In genomic region chr6:159789377-159790148, GRCh38 we compare ENCODE assay signal across 8 cellular contexts. TPM values are rescaled to one million over a fixed set of nuclear protein-coding genes. Genes with fewer than 3 reads are reported as not detected.
A peak's percentile ranks its signal among the peaks of the same experiment; 100 is the strongest.
DNase-seq lines count a peak whose midpoint lies in the region; TF ChIP-seq lines count a peak whose summit lies in the region.

Gene TCP1, minus strand, starts transcription at chr6:159789602. Its CDS starts 134 bp downstream, at chr6:159789468.

- H4K20me1 ChIP-seq in MM.1S (ENCODE audit: insufficient read depth, low read length), result no peaks in the 10 kb centered on the region

- H3K9me2 ChIP-seq in MM.1S (replicated peaks; ENCODE audit: insufficient read depth, low read length), result no peaks in the 10 kb centered on the region

- no peaks in the 10 kb centered on the region for H3K9me3 Mint-ChIP-seq in nephron
- no peaks in the 10 kb centered on the region for H3K9me3 Mint-ChIP-seq in stimulated activated naive CD8-positive, alpha-beta T cell treated with anti-CD3 and anti-CD28 coated beads, Interleukin-15, Interleukin-2, amounts not matched to agents 100 ng/mL and 50 ng/mL, for 24 hours

- peaks cover 56% of the 10 kb centered on the region for H3K36me3 Mint-ChIP-seq in nephron (ENCODE audit: low read depth)
- peaks cover 80% of the 10 kb centered on the region for H3K36me3 Mint-ChIP-seq in stimulated activated naive CD8-positive, alpha-beta T cell treated with anti-CD3 and anti-CD28 coated beads, Interleukin-15, Interleukin-2, amounts not matched to agents 100 ng/mL and 50 ng/mL, for 24 hours (ENCODE audit: low read depth)

- H3K9ac ChIP-seq in ES-I3 (ENCODE audit: low read depth, low read length) (peak within 1 kb of the TSS; percentile 91), MM.1S (ENCODE audit: low read length) (peak within 1 kb of the TSS; percentile 78)

- H3K27me3 ChIP-seq in HAP-1 (ENCODE audit: low read depth) (no peaks in the 10 kb centered on the region), MM.1S (replicated peaks; ENCODE audit: insufficient read depth, low read length) (no peaks in the 10 kb centered on the region)

- TF ChIP-seq CTCF in MM.1S (IDR thresholded peaks at IDR 0.05; ENCODE audit: low read length) (no peak), fibroblast of the aortic adventitia (IDR thresholded peaks at IDR 0.05; ENCODE audit: insufficient read depth, low read length) (no peak), nephron (IDR thresholded peaks at IDR 0.05; ENCODE audit: unreplicated experiment in 3 of 3) (no peak)

- peak within 1 kb of the TSS; percentile 96 to 98 (median 97) for H3K4me3 Mint-ChIP-seq in nephron
- peak within 1 kb of the TSS; percentile 96 for H3K4me3 Mint-ChIP-seq in stimulated activated naive CD8-positive, alpha-beta T cell treated with anti-CD3 and anti-CD28 coated beads, Interleukin-15, Interleukin-2, amounts not matched to agents 100 ng/mL and 50 ng/mL, for 24 hours

- peaks cover 87% of the 10 kb centered on the region for H3K79me2 ChIP-seq in MM.1S (ENCODE audit: low read length)

- peak within 1 kb of the TSS; percentile 97 to 99 (median 99) for H3K27ac Mint-ChIP-seq in nephron
- peak within 1 kb of the TSS; percentile 99 for H3K27ac Mint-ChIP-seq in stimulated activated naive CD8-positive, alpha-beta T cell treated with anti-CD3 and anti-CD28 coated beads, Interleukin-15, Interleukin-2, amounts not matched to agents 100 ng/mL and 50 ng/mL, for 24 hours

- no peaks in the 10 kb centered on the region for H3K9me3 ChIP-seq in ES-I3 (ENCODE audit: control insufficient read depth, insufficient read depth, low read length)
- no peaks in the 10 kb centered on the region for H3K9me3 ChIP-seq in HAP-1
- H3K9me3 ChIP-seq in MM.1S (replicated peaks; ENCODE audit: insufficient read depth, low read length), result no peaks in the 10 kb centered on the region

- DNase-seq in HAP-1 (ENCODE audit: low spot score in 2 of 2) (peak; percentile 99 to 100), MM.1S (peak; percentile 97), SIG-M5 (lab: John Stamatoyannopoulos, UW) (peak; percentile 95), activated gamma-delta T cell (lab: John Stamatoyannopoulos, UW) (peak; percentile 81), fibroblast of the aortic adventitia (ENCODE audit: low read depth) (peak; percentile 100)

- H3K4me1 ChIP-seq in ES-I3 (ENCODE audit: insufficient read depth, low read length) (peaks cover 5% of the 10 kb centered on the region; the same call in 1 of the 2 replicates), HAP-1 (peaks cover 37% of the 10 kb centered on the region), MM.1S (ENCODE audit: low read length) (0 out of 2 replicates have a peak, but pooled peaks cover 4% of the 10 kb centered on the region)

- H3K4me1 Mint-ChIP-seq in nephron, result peaks cover 46% of the 10 kb centered on the region
- peaks cover 75% of the 10 kb centered on the region for H3K4me1 Mint-ChIP-seq in stimulated activated naive CD8-positive, alpha-beta T cell treated with anti-CD3 and anti-CD28 coated beads, Interleukin-15, Interleukin-2, amounts not matched to agents 100 ng/mL and 50 ng/mL, for 24 hours (ENCODE audit: low read depth)

- H3K4me3 ChIP-seq in HAP-1 (peak within 1 kb of the TSS; percentile 89), MM.1S (ENCODE audit: low read length) (peak within 1 kb of the TSS; percentile 77), fibroblast of the aortic adventitia (ENCODE audit: low read depth, low read length) (peak within 1 kb of the TSS; percentile 95)

- in situ Hi-C loops in HAP-1 (cut with MboI; ENCODE audit: low sequenced_read_pairs), result no loop called here

- peak within 1 kb of the TSS; percentile 84 for H2AFZ ChIP-seq in MM.1S (ENCODE audit: low read length)

- peaks cover 9% of the 10 kb centered on the region; the same call in 1 of the 2 replicates for H3F3A ChIP-seq in MM.1S (ENCODE audit: insufficient read depth, low read length)

- peaks cover 33% of the 10 kb centered on the region for H3K36me3 ChIP-seq in ES-I3 (ENCODE audit: insufficient read depth, low read length)
- peaks cover 60% of the 10 kb centered on the region for H3K36me3 ChIP-seq in HAP-1 (replicated peaks)
- no peaks in the 10 kb centered on the region; the same call in 1 of the 2 replicates for H3K36me3 ChIP-seq in MM.1S (replicated peaks; ENCODE audit: insufficient read depth, low read length)

- no peaks in the 10 kb centered on the region for H3K27me3 Mint-ChIP-seq in nephron (ENCODE audit: low read depth)
- no peaks in the 10 kb centered on the region for H3K27me3 Mint-ChIP-seq in stimulated activated naive CD8-positive, alpha-beta T cell treated with anti-CD3 and anti-CD28 coated beads, Interleukin-15, Interleukin-2, amounts not matched to agents 100 ng/mL and 50 ng/mL, for 24 hours

- H3K4me2 ChIP-seq in MM.1S (ENCODE audit: low read depth, low read length), result peak within 1 kb of the TSS; percentile 71; the same call in 1 of the 2 replicates

- peak within 1 kb of the TSS; percentile 72; the same call in 1 of the 2 replicates for H3K27ac ChIP-seq in MM.1S (ENCODE audit: low read length)

RNA-seq across cellular contexts. Expression of gene TCP1, which starts in this region (rescaled TPM):
- total RNA-seq in fibroblast of the aortic adventitia (ENCODE audit: low replicate concordance), result 203 and 249 TPM in 2 replicates

Comparison
In these comparisons a context has a peak if more than half of its experiments do, and no peak if none do; other contexts are left out.
1. Peak in every context shown above with its lines: DNase-seq, H3K4me3 ChIP-seq and H3K27ac ChIP-seq.